ENCODE assay signal across 18 cellular contexts in the genomic region with DNA sequence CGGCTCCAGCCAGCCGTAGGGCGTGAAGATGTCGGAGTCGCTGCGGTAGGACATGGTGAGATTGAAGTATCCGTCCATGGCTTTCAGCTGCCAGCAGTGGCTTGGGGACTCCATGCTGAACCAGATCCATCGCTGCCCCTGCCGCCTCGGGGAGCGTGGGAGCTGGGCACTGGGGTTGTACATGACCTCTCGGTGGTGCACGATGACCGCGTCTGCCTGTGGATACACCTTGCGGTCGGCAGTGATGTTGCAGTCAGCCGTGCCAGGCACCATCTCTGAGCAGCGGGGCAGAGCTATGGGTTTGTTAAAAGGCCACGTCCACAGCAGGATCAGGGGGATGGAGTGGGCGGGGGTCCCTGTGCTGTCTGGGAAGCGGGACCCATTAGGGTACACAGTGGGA. TPM values are rescaled to one million over a fixed set of nuclear protein-coding genes. Genes with fewer than 3 reads are reported as not detected.
"Had no signal": no experiment of that assay in that cellular context is flagged by ENCODE, and none has a peak within 500 bp of the region (broad histone marks: within the 10 kb centered on the region; RNA-seq: fewer than 3 reads in every experiment).

No MANE protein-coding gene starts in this region.

- H3K4me3 ChIP-seq: gastroesophageal sphincter, heart right ventricle, mucosa of descending colon, spleen had no signal

- H3K27me3 Mint-ChIP-seq: activated naive CD8-positive, alpha-beta T cell had no signal

- H3K27ac Mint-ChIP-seq: activated naive CD8-positive, alpha-beta T cell; immature natural killer cell; naive B cell; stimulated activated memory B cell treated with anti-CD40 and anti-IgM and Interleukin-4, amounts not matched to agents 10 μg/mL and 1 μg/mL and 100 μg/mL, for 72 hours; T-helper 17 cell had no signal

- H3K9me3 Mint-ChIP-seq: immature natural killer cell; stimulated activated memory B cell treated with anti-CD40 and anti-IgM and Interleukin-4, amounts not matched to agents 10 μg/mL and 1 μg/mL and 100 μg/mL, for 72 hours had no signal

- H3K4me3 Mint-ChIP-seq: activated naive CD8-positive, alpha-beta T cell; immature natural killer cell; stimulated activated memory B cell treated with anti-CD40 and anti-IgM and Interleukin-4, amounts not matched to agents 10 μg/mL and 1 μg/mL and 100 μg/mL, for 72 hours; T-helper 17 cell had no signal

- H3K36me3 Mint-ChIP-seq: activated naive CD8-positive, alpha-beta T cell; immature natural killer cell; naive B cell; stimulated activated memory B cell treated with anti-CD40 and anti-IgM and Interleukin-4, amounts not matched to agents 10 μg/mL and 1 μg/mL and 100 μg/mL, for 72 hours had no signal

- DNase-seq: activated CD4-positive, alpha-beta T cell treated with anti-CD3 and anti-CD28 coated beads for 1 hour; cerebellar nuclear complex; effector CD4-positive, alpha-beta T cell; heart right ventricle; immature natural killer cell; mesenchymal stem cell; mucosa of descending colon; naive B cell; spleen; stimulated activated CD4-positive, alpha-beta T cell treated with anti-CD3 and anti-CD28 coated beads, Interleukin-4, amount 100 ng/mL, for 4 hours; T-helper 17 cell; WERI-Rb-1 had no signal

RNA-seq across cellular contexts. Expression of gene FUT6, which starts 7.5 kb away (rescaled TPM):
- total RNA-seq: activated CD8-positive, alpha-beta memory T cell treated with anti-CD3 and anti-CD28 coated beads for 36 hours; heart right ventricle; T-helper 17 cell had no signal

RNA-seq across cellular contexts. Expression of gene FUT3, which starts 19.2 kb away (rescaled TPM):
- total RNA-seq: activated CD8-positive, alpha-beta memory T cell treated with anti-CD3 and anti-CD28 coated beads for 36 hours; heart right ventricle; spleen had no signal

RNA-seq across cellular contexts. Expression of gene FUT5, which starts 38.3 kb away (rescaled TPM):
- total RNA-seq: activated CD8-positive, alpha-beta memory T cell treated with anti-CD3 and anti-CD28 coated beads for 36 hours; esophagus mucosa; gastroesophageal sphincter; lower leg skin; mucosa of descending colon; spleen had no signal
